18 cellular contexts compared by ENCODE assay signal in the genomic region with DNA sequence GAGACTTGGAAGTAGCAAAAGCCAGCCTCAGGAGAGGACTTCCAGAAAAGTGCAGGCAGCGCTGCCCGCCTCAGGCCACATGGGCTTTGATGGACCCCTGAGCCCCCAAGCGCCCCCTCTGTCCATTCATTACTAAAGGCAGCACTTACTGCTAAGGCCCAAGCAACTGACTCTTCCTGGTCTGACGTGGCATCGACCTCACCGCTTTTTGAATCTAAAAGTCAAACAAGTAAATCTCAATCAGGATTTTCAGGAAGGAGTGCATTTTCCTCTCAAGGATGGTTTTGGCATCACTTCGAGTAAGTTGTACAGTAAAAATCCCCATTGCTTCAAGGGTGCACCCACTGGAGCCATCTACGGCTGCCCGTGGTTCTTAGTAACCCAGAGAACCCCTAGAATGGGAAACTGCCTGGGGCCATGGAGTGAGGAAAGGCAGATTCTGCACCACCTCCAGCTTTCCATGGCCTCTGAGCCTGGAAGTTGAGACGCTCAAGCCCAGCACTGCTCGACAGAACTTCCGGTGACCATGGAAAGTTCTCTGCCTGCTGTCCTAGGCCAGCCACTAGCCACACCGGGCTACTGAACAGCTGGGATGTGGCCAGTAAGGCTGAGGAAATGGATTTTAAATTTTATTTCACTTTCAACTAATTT. TPM values are rescaled to one million over a fixed set of nuclear protein-coding genes. Genes with fewer than 3 reads are reported as not detected.
DNase-seq lines count a peak whose midpoint lies in the region; ATAC-seq and TF ChIP-seq lines count a peak whose summit lies in the region.
"Had no signal": no experiment of that assay in that cellular context is flagged by ENCODE, and none has a peak within 500 bp of the region (broad histone marks: within the 10 kb centered on the region; RNA-seq: fewer than 3 reads in every experiment).

No MANE protein-coding gene starts in this region.

- BruUV-seq in OCI-LY7 (replicated peaks; lab: Mats Ljungman, UMichigan): no TSS peak

- H3K4me3 ChIP-seq in cardiac muscle cell: no peak overlapping the region
- H3K4me3 ChIP-seq in heart left ventricle: no peak overlapping the region
- no peak overlapping the region for H3K4me3 ChIP-seq in OCI-LY7 (ENCODE audit: low read depth, low read length, poor library complexity, severe bottlenecking)
- H3K4me3 ChIP-seq: BLaER1 treated with 17β-estradiol and CSF1 and Interleukin-3, amounts not matched to agents 10 nM and 100 nM; HAP-1; SJSA1 had no signal

- H3K4me3 Mint-ChIP-seq in WTC11 (no peak overlapping the region), type B pancreatic cell (no peak overlapping the region)
- H3K4me3 Mint-ChIP-seq: CD8-positive, alpha-beta T cell had no signal

- H4K20me1 ChIP-seq in OCI-LY7 (ENCODE audit: insufficient read depth, low read length): peaks cover 22% of the 10 kb centered on the region

- no peaks in the 10 kb centered on the region for H3K27me3 ChIP-seq in cardiac muscle cell
- no peaks in the 10 kb centered on the region for H3K27me3 ChIP-seq in heart left ventricle
- H3K27me3 ChIP-seq: BLaER1 treated with 17β-estradiol and CSF1 and Interleukin-3, amounts not matched to agents 10 nM and 100 nM; SJSA1 had no signal

- POLR2A ChIA-PET in WTC11 (lab: Charles Lee): no interaction called here
- POLR2A ChIA-PET in OCI-LY7 (lab: Charles Lee): no interaction called here

- TF ChIP-seq POLR2A in heart left ventricle (IDR thresholded peaks at IDR 0.05): no peak

- H3K36me3 Mint-ChIP-seq in WTC11 (peaks cover 97% of the 10 kb centered on the region), type B pancreatic cell (peaks cover 24% of the 10 kb centered on the region)
- H3K36me3 Mint-ChIP-seq: CD8-positive, alpha-beta T cell had no signal

- H3K4me1 Mint-ChIP-seq in WTC11: peaks cover 8% of the 10 kb centered on the region
- H3K4me1 Mint-ChIP-seq in type B pancreatic cell (ENCODE audit: unreplicated experiment): peaks cover 2% of the 10 kb centered on the region

- H3K27me3 Mint-ChIP-seq in WTC11 (ENCODE audit: low read depth) (no peaks in the 10 kb centered on the region), type B pancreatic cell (no peaks in the 10 kb centered on the region)

- whole genome bisulfite sequencing in heart left ventricle, 4 donors: 94 to 97% (median 97%) methylated on average over 13 of the region's 13 CpGs

- H3K27ac Mint-ChIP-seq in WTC11: no peak overlapping the region
- no peak overlapping the region for H3K27ac Mint-ChIP-seq in type B pancreatic cell
- H3K27ac Mint-ChIP-seq: CD8-positive, alpha-beta T cell had no signal

- H3K9me3 Mint-ChIP-seq in WTC11: no peaks in the 10 kb centered on the region
- no peaks in the 10 kb centered on the region for H3K9me3 Mint-ChIP-seq in type B pancreatic cell
- H3K9me3 Mint-ChIP-seq: CD8-positive, alpha-beta T cell had no signal

- no peak overlapping the region for H3K4me2 ChIP-seq in OCI-LY7 (ENCODE audit: low read length)

- TF ChIP-seq CTCF in cardiac muscle cell (IDR thresholded peaks at IDR 0.05; ENCODE audit: low read depth, low read length) (no peak), heart left ventricle (IDR thresholded peaks at IDR 0.05) (no peak), WTC11 (IDR thresholded peaks at IDR 0.05) (no peak), type B pancreatic cell (conservative IDR thresholded peaks at IDR 0.05) (no peak), OCI-LY7 (conservative IDR thresholded peaks at IDR 0.05; ENCODE audit: low read length) (no peak)

- DNase-seq in cardiac muscle cell (ENCODE audit: low read depth in 1 of 2, low spot score in 1 of 2): no peak
- no peak for DNase-seq in heart left ventricle
- DNase-seq in WTC11 (ENCODE audit: low spot score): no peak
- DNase-seq in mesenteric fat pad (ENCODE audit: low spot score): peak; percentile 55
- peak; percentile 50 for DNase-seq in type B pancreatic cell (ENCODE audit: extremely low spot score, unreplicated experiment)
- DNase-seq in OCI-LY7 (ENCODE audit: low spot score): no peak
- no peak for DNase-seq in stimulated activated CD4-positive, alpha-beta T cell treated with anti-CD3 and anti-CD28 coated beads, Interleukin-4, amount 100 ng/mL, for 1 hour
- DNase-seq: CD8-positive, alpha-beta T cell; DMS79; NCI-H1417 treated with DMSO at 0.1 percent for 48 hours; NCI-H187 treated with DMSO at 0.1 percent for 48 hours; NCI-H226; NCI-H526 had no signal

- H3K79me2 ChIP-seq in OCI-LY7 (ENCODE audit: insufficient read depth, low read depth, low read length): peaks cover 52% of the 10 kb centered on the region

- CTCF ChIA-PET in WTC11 (lab: Charles Lee) (interaction anchor here (1.1 kb wide), 1 partner anchor 10 kb away, joined by 3 read pairs; no protein-coding TSS in a partner anchor), OCI-LY7 (lab: Charles Lee; ENCODE audit: unreplicated experiment) (no interaction called here)

- no peaks in the 10 kb centered on the region for H3K9me2 ChIP-seq in OCI-LY7 (ENCODE audit: insufficient read depth, low read length)

- H3K36me3 ChIP-seq in cardiac muscle cell (peaks cover 10% of the 10 kb centered on the region), heart left ventricle (peaks cover 0 to 21% (median 0%) of the 10 kb centered on the region in 9 donors), OCI-LY7 (ENCODE audit: insufficient read depth, low read length) (peaks cover 100% of the 10 kb centered on the region)

- H3K9me3 ChIP-seq in cardiac muscle cell (ENCODE audit: low read depth) (no peaks in the 10 kb centered on the region), heart left ventricle (no peaks in the 10 kb centered on the region), OCI-LY7 (ENCODE audit: low read length) (no peaks in the 10 kb centered on the region)
- H3K9me3 ChIP-seq: BLaER1 treated with 17β-estradiol and CSF1 and Interleukin-3, amounts not matched to agents 10 nM and 100 nM; HAP-1; SJSA1 had no signal

- H2AFZ ChIP-seq in OCI-LY7 (ENCODE audit: low read length): no peak overlapping the region

- intact Hi-C loops in heart left ventricle (cut with DNase I): no loop called here
- intact Hi-C loops in OCI-LY7 (cut with micrococcal nuclease; ENCODE audit: unreplicated experiment): no loop called here

- ATAC-seq in heart left ventricle (no peak), WTC11 (peak; percentile 53; the same call in 1 of the 2 replicates), esophagus mucosa (no peak)
- ATAC-seq: CD8-positive, alpha-beta T cell had no signal

- H3K27ac ChIP-seq in cardiac muscle cell (peak overlapping the region; percentile 39), heart left ventricle (no peak overlapping the region), OCI-LY7 (ENCODE audit: low read depth, low read length, poor library complexity, severe bottlenecking) (no peak overlapping the region)
- H3K27ac ChIP-seq: BLaER1 treated with 17β-estradiol and CSF1 and Interleukin-3, amounts not matched to agents 10 nM and 100 nM; HL-60; SJSA1 had no signal

- H3K4me1 ChIP-seq in cardiac muscle cell (ENCODE audit: low read depth): peaks cover 34% of the 10 kb centered on the region
- peaks cover 0 to 7% (median 0%) of the 10 kb centered on the region in 12 donors for H3K4me1 ChIP-seq in heart left ventricle
- peaks cover 9% of the 10 kb centered on the region for H3K4me1 ChIP-seq in OCI-LY7 (ENCODE audit: insufficient read depth, low read length, poor library complexity, severe bottlenecking)

TF ChIP-seq in WTC11, 78 proteins besides CTCF, POLR2A, EP300 and RAD21 (continues in another document):
- no peak for TF ChIP-seq ATF1 (CRISPR knock-in tag; IDR thresholded peaks at IDR 0.05)
- TF ChIP-seq, protein P1, sequence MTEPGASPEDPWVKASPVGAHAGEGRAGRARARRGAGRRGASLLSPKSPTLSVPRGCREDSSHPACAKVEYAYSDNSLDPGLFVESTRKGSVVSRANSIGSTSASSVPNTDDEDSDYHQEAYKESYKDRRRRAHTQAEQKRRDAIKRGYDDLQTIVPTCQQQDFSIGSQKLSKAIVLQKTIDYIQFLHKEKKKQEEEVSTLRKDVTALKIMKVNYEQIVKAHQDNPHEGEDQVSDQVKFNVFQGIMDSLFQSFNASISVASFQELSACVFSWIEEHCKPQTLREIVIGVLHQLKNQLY (CRISPR knock-in tag; IDR thresholded peaks at IDR 0.05): no peak
- TF ChIP-seq, protein P2, sequence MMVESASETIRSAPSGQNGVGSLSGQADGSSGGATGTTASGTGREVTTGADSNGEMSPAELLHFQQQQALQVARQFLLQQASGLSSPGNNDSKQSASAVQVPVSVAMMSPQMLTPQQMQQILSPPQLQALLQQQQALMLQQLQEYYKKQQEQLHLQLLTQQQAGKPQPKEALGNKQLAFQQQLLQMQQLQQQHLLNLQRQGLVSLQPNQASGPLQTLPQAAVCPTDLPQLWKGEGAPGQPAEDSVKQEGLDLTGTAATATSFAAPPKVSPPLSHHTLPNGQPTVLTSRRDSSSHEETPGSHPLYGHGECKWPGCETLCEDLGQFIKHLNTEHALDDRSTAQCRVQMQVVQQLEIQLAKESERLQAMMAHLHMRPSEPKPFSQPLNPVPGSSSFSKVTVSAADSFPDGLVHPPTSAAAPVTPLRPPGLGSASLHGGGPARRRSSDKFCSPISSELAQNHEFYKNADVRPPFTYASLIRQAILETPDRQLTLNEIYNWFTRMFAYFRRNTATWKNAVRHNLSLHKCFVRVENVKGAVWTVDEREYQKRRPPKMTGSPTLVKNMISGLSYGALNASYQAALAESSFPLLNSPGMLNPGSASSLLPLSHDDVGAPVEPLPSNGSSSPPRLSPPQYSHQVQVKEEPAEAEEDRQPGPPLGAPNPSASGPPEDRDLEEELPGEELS (CRISPR knock-in tag; IDR thresholded peaks at IDR 0.05): no peak
- TF ChIP-seq RORB (CRISPR knock-in tag; IDR thresholded peaks at IDR 0.05): no peak
- TF ChIP-seq, protein P3, sequence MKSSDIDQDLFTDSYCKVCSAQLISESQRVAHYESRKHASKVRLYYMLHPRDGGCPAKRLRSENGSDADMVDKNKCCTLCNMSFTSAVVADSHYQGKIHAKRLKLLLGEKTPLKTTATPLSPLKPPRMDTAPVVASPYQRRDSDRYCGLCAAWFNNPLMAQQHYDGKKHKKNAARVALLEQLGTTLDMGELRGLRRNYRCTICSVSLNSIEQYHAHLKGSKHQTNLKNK (CRISPR knock-in tag; IDR thresholded peaks at IDR 0.05): no peak

RNA-seq across cellular contexts. Expression of a gene that starts 7.0 kb away (rescaled TPM):
- total RNA-seq in cardiac muscle cell: 14.3 and 53.3 TPM in 2 replicates
- 8.0 and 36.3 TPM in 2 replicates for polyA plus RNA-seq in cardiac muscle cell
- 1 to 10 TPM in 1 of 9 donors, under 1 TPM in 5, not detected in 3; 0.10 to 8.4 (median 0.48) TPM for total RNA-seq in heart left ventricle
- under 1 TPM; 0.08 to 0.10 TPM for polyA plus RNA-seq in heart left ventricle
- total RNA-seq in WTC11 (2021): 64.2 to 83.7 TPM (median 67.5 TPM) in 3 replicates
- 0.55 TPM for total RNA-seq in mesenteric fat pad
- 16.7 and 42.1 TPM in 2 replicates for total RNA-seq in type B pancreatic cell (ENCODE audit: low replicate concordance)
- 79.9 and 94.3 TPM in 2 replicates for total RNA-seq in OCI-LY7 (2014; rRNA removed; shearing (Covaris generic))
- 122 and 135 TPM in 2 replicates for total RNA-seq in OCI-LY7 (2022)
- total RNA-seq in esophagus mucosa: 9.4 TPM

Comparison
In these comparisons a context has a peak if more than half of its experiments do, and no peak if none do; other contexts are left out.
1. DNase-seq: peak in mesenteric fat pad (single experiment) and type B pancreatic cell (single experiment); none in cardiac muscle cell (0 of 2), heart left ventricle (0 of 5), WTC11 (single experiment), OCI-LY7 (single experiment) and stimulated activated CD4-positive, alpha-beta T cell treated with anti-CD3 and anti-CD28 coated beads, Interleukin-4, amount 100 ng/mL, for 1 hour (single experiment).